Comparison of ENCODE assay signal across 1 cellular context in genomic region chr10:5594271-5595036, GRCh38.
TF ChIP-seq lines count a peak whose summit lies in the region.

No MANE protein-coding gene starts in this region.

TF ChIP-seq in GM23338, 12 proteins besides CTCF, POLR2A, EP300 and RAD21 (continued from another document):
- no peak for TF ChIP-seq ZNF462 (CRISPR knock-in tag; IDR thresholded peaks at IDR 0.05)
- TF ChIP-seq REST (IDR thresholded peaks at IDR 0.05; ENCODE audit: unreplicated experiment) = no peak
- TF ChIP-seq ZNF114 (CRISPR knock-in tag; IDR thresholded peaks at IDR 0.05) = no peak
- no peak for TF ChIP-seq CREB1 (CRISPR knock-in tag; IDR thresholded peaks at IDR 0.05; ENCODE audit: low read depth)
- no peak for TF ChIP-seq EZH2 (IDR thresholded peaks at IDR 0.05; ENCODE audit: low read depth, unreplicated experiment)
